Comparison of ENCODE assay signal across 1 cellular context in the genomic region with DNA sequence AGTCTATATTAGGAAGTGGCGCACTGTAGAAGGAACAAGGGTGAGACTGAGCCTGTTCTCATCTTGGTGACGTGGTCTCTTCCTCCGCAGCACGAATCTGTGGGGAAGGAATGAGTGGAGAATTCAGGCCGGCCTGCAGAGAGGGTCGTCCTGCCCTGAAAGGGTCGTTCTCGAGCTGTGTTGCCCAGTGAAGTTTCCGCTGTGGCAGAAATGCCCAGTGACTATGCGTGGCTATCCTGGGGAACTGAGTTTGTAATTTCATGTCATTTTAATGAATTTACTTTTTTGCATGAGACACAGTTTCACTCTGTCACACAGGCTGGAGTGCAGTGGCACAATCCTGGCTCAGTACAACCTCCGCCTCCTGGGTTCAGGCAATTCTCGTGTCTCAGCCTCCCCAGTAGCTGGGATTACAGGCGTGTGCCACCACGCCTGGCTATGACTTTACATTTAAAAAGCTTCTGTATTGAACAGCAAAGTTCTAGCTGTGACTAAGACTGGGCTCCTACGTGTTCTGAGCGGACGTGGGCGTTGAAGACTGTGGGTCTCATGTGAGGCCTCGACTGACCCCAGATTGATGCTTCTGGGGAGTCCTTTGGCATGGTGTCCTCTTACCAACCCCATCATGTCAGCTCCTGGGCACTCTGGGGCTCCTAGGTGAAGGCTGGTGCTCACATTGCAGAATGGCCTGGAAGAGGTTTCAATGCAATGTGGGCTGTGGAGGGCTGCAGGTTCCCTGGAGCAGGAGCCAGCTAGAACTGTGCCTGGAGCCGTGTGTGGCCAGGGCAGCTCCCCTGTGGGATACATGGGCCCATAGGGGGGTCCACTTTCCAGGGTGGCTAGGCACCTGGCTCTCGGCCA.
TF ChIP-seq lines count a peak whose summit lies in the region.

No MANE protein-coding gene starts in this region.

TF ChIP-seq in H1, 55 proteins besides CTCF, POLR2A, EP300 and RAD21:
- TF ChIP-seq TCF12 (IDR thresholded peaks at IDR 0.05; ENCODE audit: low read depth, low read length) = no peak
